In the genomic region with DNA sequence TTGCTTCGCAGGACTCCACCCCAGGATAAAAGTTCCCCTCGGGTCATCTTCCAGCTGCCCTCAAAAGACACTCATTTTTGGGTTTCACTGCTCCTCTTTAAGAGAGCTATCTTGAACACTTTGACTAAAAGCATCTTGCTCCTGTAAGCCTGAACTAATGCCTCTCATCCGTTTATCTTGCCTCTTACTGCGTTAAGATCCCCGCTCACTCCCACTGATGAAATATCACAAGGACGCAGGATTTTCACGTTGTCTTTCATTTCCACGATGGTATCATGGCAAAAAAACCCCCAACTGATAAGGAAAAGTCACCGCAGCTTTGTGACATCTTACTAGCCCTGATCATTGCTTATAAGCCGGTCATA, we compare ENCODE assay signal across 7 cellular contexts. TPM values are rescaled to one million over a fixed set of nuclear protein-coding genes. Genes with fewer than 3 reads are reported as not detected.
DNase-seq lines count a peak whose midpoint lies in the region; ATAC-seq lines count a peak whose summit lies in the region.

No MANE protein-coding gene starts in this region.

- H3K9me3 ChIP-seq in iPS-18a (ENCODE audit: control insufficient read depth, low read depth, low read length) (no peaks in the 10 kb centered on the region), subcutaneous abdominal adipose tissue (ENCODE audit: control insufficient read depth in 5 of 5, low read length in 5 of 5) (no peaks in the 10 kb centered on the region)

- ATAC-seq in HG02840 (IDR thresholded peaks at IDR 0.05; ENCODE audit: low FRiP score, unreplicated experiment), result peak; percentile 36
- no peak for ATAC-seq in activated T-helper 17 cell treated with anti-CD3 and anti-CD28 coated beads, Interleukin-2, amount 50 U/mL, for 72 hours (replicated peaks)

- peak overlapping the region; percentile 90 for H3K27ac Mint-ChIP-seq in activated T-helper 17 cell treated with anti-CD3 and anti-CD28 coated beads, Interleukin-2, amount 50 U/mL, for 72 hours

- H3K9ac ChIP-seq in iPS-18a (ENCODE audit: low read length) (peak overlapping the region; percentile 26), subcutaneous abdominal adipose tissue (ENCODE audit: low read length in 5 of 5) (peak overlapping the region; percentile 56 to 81 (median 74))

- H3K4me1 Mint-ChIP-seq in activated T-helper 17 cell treated with anti-CD3 and anti-CD28 coated beads, Interleukin-2, amount 50 U/mL, for 72 hours, result peaks cover 14% of the 10 kb centered on the region

- peaks cover 27% of the 10 kb centered on the region for H3K36me3 Mint-ChIP-seq in activated T-helper 17 cell treated with anti-CD3 and anti-CD28 coated beads, Interleukin-2, amount 50 U/mL, for 72 hours (ENCODE audit: low read depth)

- H3K4me3 ChIP-seq in iPS-18a (ENCODE audit: low read length), result peak overlapping the region; percentile 95
- peak overlapping the region; percentile 64 to 86 (median 78) for H3K4me3 ChIP-seq in subcutaneous abdominal adipose tissue (ENCODE audit: low read depth in 1 of 5, low read length in 5 of 5)

- H3K4me3 Mint-ChIP-seq in activated T-helper 17 cell treated with anti-CD3 and anti-CD28 coated beads, Interleukin-2, amount 50 U/mL, for 72 hours, result peak overlapping the region; percentile 90

- no peak for DNase-seq in DMS79 (lab: John Stamatoyannopoulos, UW)
- DNase-seq in NCI-H1694 treated with DMSO at 0.1 percent for 48 hours (lab: John Stamatoyannopoulos, UW), result no peak
- no peak for DNase-seq in NCI-H1092 treated with DMSO at 0.1 percent for 48 hours (lab: John Stamatoyannopoulos, UW)

- H3K36me3 ChIP-seq in iPS-18a (ENCODE audit: control insufficient read depth, low read depth, low read length) (no peaks in the 10 kb centered on the region), subcutaneous abdominal adipose tissue (ENCODE audit: control insufficient read depth in 5 of 5, insufficient read depth in 5 of 5, low read length in 5 of 5) (no peaks in the 10 kb centered on the region)

- no peak overlapping the region for H3K27ac ChIP-seq in iPS-18a (ENCODE audit: low read length)
- H3K27ac ChIP-seq in subcutaneous abdominal adipose tissue (ENCODE audit: low read depth, low read length), result peak overlapping the region; percentile 85

- no peaks in the 10 kb centered on the region for H3K9me3 Mint-ChIP-seq in activated T-helper 17 cell treated with anti-CD3 and anti-CD28 coated beads, Interleukin-2, amount 50 U/mL, for 72 hours

- H3K27me3 ChIP-seq in iPS-18a (ENCODE audit: control insufficient read depth, insufficient read depth, low read length) (peaks cover 10% of the 10 kb centered on the region), subcutaneous abdominal adipose tissue (ENCODE audit: control insufficient read depth in 5 of 5, insufficient read depth in 4 of 5, low read length in 5 of 5) (peaks cover 0 to 3% (median 0%) of the 10 kb centered on the region in 5 donors)

- H3K27me3 Mint-ChIP-seq in activated T-helper 17 cell treated with anti-CD3 and anti-CD28 coated beads, Interleukin-2, amount 50 U/mL, for 72 hours, result no peaks in the 10 kb centered on the region

- peaks cover 11% of the 10 kb centered on the region for H3K4me1 ChIP-seq in iPS-18a (ENCODE audit: control insufficient read depth, low read depth, low read length)
- H3K4me1 ChIP-seq in subcutaneous abdominal adipose tissue (ENCODE audit: control insufficient read depth in 5 of 5, insufficient read depth in 5 of 5, low read length in 5 of 5), result peaks cover 0 to 12% (median 6%) of the 10 kb centered on the region in 5 donors

RNA-seq across cellular contexts. Expression of gene ACSL4, which starts 0.6 kb away (rescaled TPM):
- total RNA-seq in activated T-helper 17 cell treated with anti-CD3 and anti-CD28 coated beads, Interleukin-2, amount 50 U/mL, for 72 hours, result 10 to 100 TPM; 53.2 to 56.1 TPM
